ENCODE assay signal across 19 cellular contexts in the genomic region with DNA sequence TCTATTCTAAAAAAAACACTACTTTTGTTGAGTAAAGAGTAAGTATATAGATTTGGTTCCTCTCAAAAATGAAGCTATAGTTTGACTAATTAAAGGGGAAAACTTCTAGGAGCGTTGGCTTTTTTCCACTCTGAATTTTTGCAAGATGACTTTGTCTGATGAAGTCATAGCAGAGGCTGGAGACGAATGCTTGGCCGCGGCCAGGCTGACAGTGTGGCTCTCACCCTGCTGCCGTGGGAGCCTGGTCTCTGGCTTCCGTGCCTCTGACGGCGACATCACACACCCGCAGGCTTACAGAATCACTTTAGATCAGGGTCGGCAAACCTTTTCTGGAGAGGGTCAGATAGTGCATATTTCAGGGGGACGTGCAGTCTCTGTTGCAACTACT.
A peak's percentile ranks its signal among the peaks of the same experiment; 100 is the strongest.
DNase-seq lines count a peak whose midpoint lies in the region; ATAC-seq, FAIRE-seq and TF ChIP-seq lines count a peak whose summit lies in the region.
"Had no signal": no experiment of that assay in that cellular context is flagged by ENCODE, and none has a peak within 500 bp of the region (broad histone marks: within the 10 kb centered on the region; RNA-seq: fewer than 3 reads in every experiment).

No MANE protein-coding gene starts in this region.

- H3K14ac ChIP-seq in neuronal stem cell (ENCODE audit: low read length), result no peak overlapping the region

- peak; percentile 57 for DNase-seq in left ventricle myocardium superior
- DNase-seq in cardiac septum (ENCODE audit: low spot score), result no peak
- DNase-seq in neuronal stem cell (ENCODE audit: low spot score), result no peak
- DNase-seq in uterus, result peak in 1 of 2 donors; percentile 37
- DNase-seq in frontal cortex (ENCODE audit: low spot score in 2 of 2), result no peak
- DNase-seq: activated CD4-positive, alpha-beta T cell treated with anti-CD3 and anti-CD28 coated beads, Interleukin-2, amount 50 U/mL, for 4 hours; activated gamma-delta T cell; DMS153; GOT3; immature natural killer cell; NCI-H1092 treated with DMSO at 0.1 percent for 48 hours; NCI-H510A treated with DMSO at 0.1 percent for 48 hours; right lobe of liver; T-helper 2 cell had no signal

- no peak overlapping the region for H3K23ac ChIP-seq in neuronal stem cell (ENCODE audit: low read depth, low read length, poor library complexity)

- H2BK120ac ChIP-seq in neuronal stem cell (ENCODE audit: low read depth, low read length), result no peak overlapping the region

- H3K4me1 ChIP-seq in neuronal stem cell (ENCODE audit: control insufficient read depth in 2 of 2, insufficient read depth in 1 of 2, low read depth in 1 of 2, low read length in 2 of 2) (peaks cover 0 to 8% of the 10 kb centered on the region in 2 donors), uterus (no peaks in the 10 kb centered on the region)
- H3K4me1 ChIP-seq: A549, right lobe of liver had no signal

- TF ChIP-seq CTCF in uterus (IDR thresholded peaks at IDR 0.05), result no peak

- H4K8ac ChIP-seq in neuronal stem cell (ENCODE audit: low read depth, low read length), result no peak overlapping the region

- peak overlapping the region; percentile 41 for H2AFZ ChIP-seq in neuronal stem cell (ENCODE audit: low read length)

- no peaks in the 10 kb centered on the region for H3K79me1 ChIP-seq in neuronal stem cell (ENCODE audit: low read depth, low read length)

- H2BK15ac ChIP-seq in neuronal stem cell (ENCODE audit: low read length), result no peak overlapping the region

- no peak overlapping the region for H2AK5ac ChIP-seq in neuronal stem cell (ENCODE audit: low read depth, low read length)

- no peak overlapping the region for H3K18ac ChIP-seq in neuronal stem cell (ENCODE audit: low read length)

- no peak overlapping the region for H4K91ac ChIP-seq in neuronal stem cell (ENCODE audit: low read depth, low read length, poor library complexity)

- H2BK5ac ChIP-seq in neuronal stem cell (ENCODE audit: low read length), result no peak overlapping the region

- H3K36me3 ChIP-seq in neuronal stem cell (replicated peaks in 1 of 2; ENCODE audit: control insufficient read depth in 2 of 2, insufficient read depth in 2 of 2, low read length in 2 of 2) (no peaks in the 10 kb centered on the region), uterus (no peaks in the 10 kb centered on the region)
- H3K36me3 ChIP-seq: right lobe of liver had no signal

- H3K27ac ChIP-seq in cingulate gyrus (ENCODE audit: low read depth, low read length) (peak overlapping the region; percentile 32), neuronal stem cell (replicated peaks; ENCODE audit: low read length) (no peak overlapping the region), uterus (peak overlapping the region; percentile 24 to 49)
- H3K27ac ChIP-seq: A549, right lobe of liver had no signal

- H3K4ac ChIP-seq in neuronal stem cell (ENCODE audit: low read length), result no peak overlapping the region

- H3K27me3 ChIP-seq in neuronal stem cell (ENCODE audit: control insufficient read depth in 3 of 3, insufficient read depth in 3 of 3, low read depth in 1 of 3, low read length in 3 of 3) (peaks cover 0 to 61% (median 12%) of the 10 kb centered on the region in 3 experiments), uterus (no peaks in the 10 kb centered on the region)
- H3K27me3 ChIP-seq: right lobe of liver had no signal

- no peak for TF ChIP-seq POLR2A in uterus (IDR thresholded peaks at IDR 0.05)

- H2BK12ac ChIP-seq in neuronal stem cell (ENCODE audit: low read length), result no peak overlapping the region

- no peak for FAIRE-seq in frontal cortex (lab: Jason Lieb, UNC)
- FAIRE-seq: A549 had no signal

- H3K4me2 ChIP-seq in neuronal stem cell (ENCODE audit: insufficient read depth, low read length, poor library complexity, severe bottlenecking), result no peak overlapping the region
- H3K4me2 ChIP-seq: A549 had no signal

- WGBS in neuronal stem cell (ENCODE audit: extremely low coverage in 2 of 2, insufficient read length in 2 of 2, insufficient replicate concordance in 1 of 2), 2 donors, result no CpG with 5 or more reads among the region's 11 CpGs

- intact Hi-C loops in left ventricle myocardium superior (cut with micrococcal nuclease), result no loop called here
- intact Hi-C loops in cardiac septum (cut with DNase I), result no loop called here
- intact Hi-C loops in uterus (cut with DNase I; ENCODE audit: low total_unique reads), result no loop called here

- H3K4me3 ChIP-seq in neuronal stem cell (ENCODE audit: low read length in 2 of 2) (no peak overlapping the region), uterus (no peak overlapping the region)
- H3K4me3 ChIP-seq: A549, right lobe of liver had no signal

- ATAC-seq in left ventricle myocardium superior (no peak), HG02798 (IDR thresholded peaks at IDR 0.05; ENCODE audit: poor library complexity, unreplicated experiment) (no peak), GM21528 (IDR thresholded peaks at IDR 0.05; ENCODE audit: low FRiP score, unreplicated experiment) (no peak)
- ATAC-seq: A549, Panc1 had no signal

- H3K9ac ChIP-seq in neuronal stem cell (ENCODE audit: low read depth, low read length, poor library complexity), result no peak overlapping the region

- H3K9me3 ChIP-seq in neuronal stem cell (replicated peaks in 1 of 2; ENCODE audit: control insufficient read depth in 2 of 2, insufficient read depth in 1 of 2, low read depth in 1 of 2, low read length in 2 of 2) (no peaks in the 10 kb centered on the region), uterus (no peaks in the 10 kb centered on the region)
- H3K9me3 ChIP-seq: A549, right lobe of liver had no signal
